Comparison of ENCODE assay signal across 8 cellular contexts in genomic region chr1:218164111-218164929, GRCh38.
DNase-seq lines count a peak whose midpoint lies in the region; TF ChIP-seq lines count a peak whose summit lies in the region.

No MANE protein-coding gene starts in this region.

- H3K9me3 ChIP-seq in GM23248 (ENCODE audit: low read depth): no peaks in the 10 kb centered on the region

- peak; percentile 26 for TF ChIP-seq CTCF in retinal pigment epithelial cell (conservative IDR thresholded peaks at IDR 0.05; ENCODE audit: low read depth, low read length)

- no peaks in the 10 kb centered on the region for H3K9me3 Mint-ChIP-seq in activated T-helper 2 cell treated with anti-CD3 and anti-CD28 coated beads, Interferon-gamma antibody, Interleukin-2, Interleukin-4, amounts not matched to agents 10 μg/mL and 5 μg/mL and 100 μg/mL, durations not matched to agents 14 hours and 24 hours and 36 hours

- in situ Hi-C loops in GM23248 (cut with MboI): no loop called here

- H3K27ac Mint-ChIP-seq in activated T-helper 2 cell treated with anti-CD3 and anti-CD28 coated beads, Interferon-gamma antibody, Interleukin-2, Interleukin-4, amounts not matched to agents 10 μg/mL and 5 μg/mL and 100 μg/mL, durations not matched to agents 14 hours and 24 hours and 36 hours: no peak overlapping the region

- no peaks in the 10 kb centered on the region for H3F3A ChIP-seq in GM23248 (ENCODE audit: insufficient read depth)

- H3K36me3 ChIP-seq in GM23248 (ENCODE audit: low read depth): no peaks in the 10 kb centered on the region

- no peaks in the 10 kb centered on the region for H3K4me1 ChIP-seq in GM23248 (ENCODE audit: insufficient read depth)

- peaks cover 60% of the 10 kb centered on the region for H3K27me3 Mint-ChIP-seq in activated T-helper 2 cell treated with anti-CD3 and anti-CD28 coated beads, Interferon-gamma antibody, Interleukin-2, Interleukin-4, amounts not matched to agents 10 μg/mL and 5 μg/mL and 100 μg/mL, durations not matched to agents 14 hours and 24 hours and 36 hours (ENCODE audit: low read depth)

- H3K4me3 ChIP-seq in GM23248 (peak overlapping the region; percentile 54), retinal pigment epithelial cell (ENCODE audit: low read length) (peak overlapping the region; percentile 68)

- H3K9ac ChIP-seq in GM23248: no peak overlapping the region

- peak overlapping the region; percentile 54 for H3K4me2 ChIP-seq in GM23248 (ENCODE audit: unreplicated experiment)

- 6 to 7% methylated on average over 57 to 65 of the region's 68 CpGs for WGBS in GM23248 (ENCODE audit: low coverage in 1 of 2, low lambda C conversion rate in 2 of 2, missing lambda C conversion rate in 2 of 2), 2 experiments

- intact Hi-C loops in activated T-helper 2 cell treated with anti-CD3 and anti-CD28 coated beads, Interferon-gamma antibody, Interleukin-2, Interleukin-4, amounts not matched to agents 10 μg/mL and 5 μg/mL and 100 μg/mL, durations not matched to agents 14 hours and 24 hours and 36 hours (cut with micrococcal nuclease): loop anchor here (2.0 kb wide), 1 partner anchor 182 kb away; no protein-coding TSS in a partner anchor

- no peaks in the 10 kb centered on the region for H3K79me2 ChIP-seq in GM23248 (ENCODE audit: insufficient read depth)

- H2AFZ ChIP-seq in GM23248: peak overlapping the region; percentile 66

- H3K27me3 ChIP-seq in GM23248 (replicated peaks; ENCODE audit: insufficient read depth): peaks cover 93% of the 10 kb centered on the region

- H3K27ac ChIP-seq in GM23248: no peak overlapping the region

- peaks cover 6% of the 10 kb centered on the region for H3K4me1 Mint-ChIP-seq in activated T-helper 2 cell treated with anti-CD3 and anti-CD28 coated beads, Interferon-gamma antibody, Interleukin-2, Interleukin-4, amounts not matched to agents 10 μg/mL and 5 μg/mL and 100 μg/mL, durations not matched to agents 14 hours and 24 hours and 36 hours (ENCODE audit: low read depth)

- no peaks in the 10 kb centered on the region for H3K36me3 Mint-ChIP-seq in activated T-helper 2 cell treated with anti-CD3 and anti-CD28 coated beads, Interferon-gamma antibody, Interleukin-2, Interleukin-4, amounts not matched to agents 10 μg/mL and 5 μg/mL and 100 μg/mL, durations not matched to agents 14 hours and 24 hours and 36 hours (ENCODE audit: low read depth)

- DNase-seq in EH (ENCODE audit: low read depth) (peak; percentile 30), GM23248 (peak; percentile 47), NCI-H128 (lab: John Stamatoyannopoulos, UW; ENCODE audit: unreplicated experiment) (peak; percentile 22), hepatic stellate cell (ENCODE audit: low spot score) (peak; percentile 4), retinal pigment epithelial cell (ENCODE audit: low read depth) (no peak), GM19238 (ENCODE audit: insufficient read length, low spot score) (no peak)
- DNase-seq in activated T-helper 2 cell treated with anti-CD3 and anti-CD28 coated beads, Interferon-gamma antibody, Interleukin-2, Interleukin-4, amounts not matched to agents 10 μg/mL and 5 μg/mL and 100 μg/mL, durations not matched to agents 14 hours and 24 hours and 36 hours (ENCODE audit: low spot score): peak; percentile 9
- DNase-seq in stimulated activated naive CD4-positive, alpha-beta T cell treated with Interleukin-2 at 50 U/mL for 16 hours (lab: John Stamatoyannopoulos, UW): no peak

- peak overlapping the region; percentile 46 for H3K4me3 Mint-ChIP-seq in activated T-helper 2 cell treated with anti-CD3 and anti-CD28 coated beads, Interferon-gamma antibody, Interleukin-2, Interleukin-4, amounts not matched to agents 10 μg/mL and 5 μg/mL and 100 μg/mL, durations not matched to agents 14 hours and 24 hours and 36 hours (ENCODE audit: low read depth)

- no peaks in the 10 kb centered on the region for H3K9me2 ChIP-seq in GM23248 (ENCODE audit: insufficient read depth)

- no peaks in the 10 kb centered on the region for H4K20me1 ChIP-seq in GM23248 (ENCODE audit: insufficient read depth)

Comparison
In these comparisons a context has a peak if more than half of its experiments do, and no peak if none do; other contexts are left out.
1. DNase-seq: peak in EH (single experiment), GM23248 (single experiment), NCI-H128 (single experiment), activated T-helper 2 cell treated with anti-CD3 and anti-CD28 coated beads, Interferon-gamma antibody, Interleukin-2, Interleukin-4, amounts not matched to agents 10 μg/mL and 5 μg/mL and 100 μg/mL, durations not matched to agents 14 hours and 24 hours and 36 hours (single experiment) and hepatic stellate cell (single experiment); none in retinal pigment epithelial cell (single experiment), stimulated activated naive CD4-positive, alpha-beta T cell treated with Interleukin-2 at 50 U/mL for 16 hours (single experiment) and GM19238 (single experiment).